Comparison of ENCODE assay signal across 8 cellular contexts in genomic region chr6:87155920-87156600, GRCh38. TPM values are rescaled to one million over a fixed set of nuclear protein-coding genes. Genes with fewer than 3 reads are reported as not detected.
DNase-seq lines count a peak whose midpoint lies in the region; ATAC-seq, FAIRE-seq and TF ChIP-seq lines count a peak whose summit lies in the region.

No MANE protein-coding gene starts in this region.

- DNase-seq in EH (ENCODE audit: low read depth) (peak; percentile 71), H54 (ENCODE audit: insufficient read length, low spot score) (peak; percentile 19), NCI-H460 (ENCODE audit: extremely low read depth, low read depth) (peak; percentile 2), epithelial cell of proximal tubule (ENCODE audit: low read depth) (no peak), D721Med (ENCODE audit: insufficient read length, low spot score) (no peak)
- DNase-seq in activated CD8-positive, alpha-beta memory T cell treated with anti-CD3 and anti-CD28 coated beads, Interleukin-2, amount 10 ng/mL, durations not matched to agents 7 days and 5 days, result peak; percentile 70
- DNase-seq in stimulated activated effector memory CD8-positive, alpha-beta T cell treated with anti-CD3 and anti-CD28 coated beads, Interleukin-12 subunit alpha, Interleukin-12 subunit beta, amount 100 ng/mL, for 72 hours (ENCODE audit: low spot score in 2 of 2), result peak; percentile 38 to 82

- H3K27me3 ChIP-seq in mucosa of rectum (ENCODE audit: control insufficient read depth in 2 of 2, insufficient read depth in 2 of 2, low read length in 2 of 2), result no peaks in the 10 kb centered on the region

- no peaks in the 10 kb centered on the region for H3K9me3 Mint-ChIP-seq in activated CD8-positive, alpha-beta memory T cell treated with anti-CD3 and anti-CD28 coated beads, Interleukin-2, amount 10 ng/mL, durations not matched to agents 7 days and 5 days (ENCODE audit: low read depth)
- no peaks in the 10 kb centered on the region for H3K9me3 Mint-ChIP-seq in stimulated activated effector memory CD8-positive, alpha-beta T cell treated with anti-CD3 and anti-CD28 coated beads, Interleukin-12 subunit alpha, Interleukin-12 subunit beta, amount 100 ng/mL, for 72 hours

- H3K4me3 Mint-ChIP-seq in activated CD8-positive, alpha-beta memory T cell treated with anti-CD3 and anti-CD28 coated beads, Interleukin-2, amount 10 ng/mL, durations not matched to agents 7 days and 5 days, result peak overlapping the region; percentile 78
- H3K4me3 Mint-ChIP-seq in stimulated activated effector memory CD8-positive, alpha-beta T cell treated with anti-CD3 and anti-CD28 coated beads, Interleukin-12 subunit alpha, Interleukin-12 subunit beta, amount 100 ng/mL, for 72 hours, result peak overlapping the region; percentile 97

- no peaks in the 10 kb centered on the region for H3K9me3 ChIP-seq in mucosa of rectum (ENCODE audit: control insufficient read depth in 2 of 2, low read length in 2 of 2)

- peak overlapping the region; percentile 98 for H3K27ac Mint-ChIP-seq in activated CD8-positive, alpha-beta memory T cell treated with anti-CD3 and anti-CD28 coated beads, Interleukin-2, amount 10 ng/mL, durations not matched to agents 7 days and 5 days
- peak overlapping the region; percentile 98 for H3K27ac Mint-ChIP-seq in stimulated activated effector memory CD8-positive, alpha-beta T cell treated with anti-CD3 and anti-CD28 coated beads, Interleukin-12 subunit alpha, Interleukin-12 subunit beta, amount 100 ng/mL, for 72 hours

- FAIRE-seq in H54 (lab: Jason Lieb, UNC) (peak; percentile 15), D721Med (lab: Jason Lieb, UNC) (no peak)

- H3K36me3 ChIP-seq in mucosa of rectum (ENCODE audit: control insufficient read depth in 2 of 2, insufficient read depth in 2 of 2, low read length in 2 of 2), result no peaks in the 10 kb centered on the region

- peaks cover 17% of the 10 kb centered on the region for H3K36me3 Mint-ChIP-seq in activated CD8-positive, alpha-beta memory T cell treated with anti-CD3 and anti-CD28 coated beads, Interleukin-2, amount 10 ng/mL, durations not matched to agents 7 days and 5 days
- peaks cover 66% of the 10 kb centered on the region for H3K36me3 Mint-ChIP-seq in stimulated activated effector memory CD8-positive, alpha-beta T cell treated with anti-CD3 and anti-CD28 coated beads, Interleukin-12 subunit alpha, Interleukin-12 subunit beta, amount 100 ng/mL, for 72 hours

- H3K4me1 Mint-ChIP-seq in activated CD8-positive, alpha-beta memory T cell treated with anti-CD3 and anti-CD28 coated beads, Interleukin-2, amount 10 ng/mL, durations not matched to agents 7 days and 5 days, result peaks cover 51% of the 10 kb centered on the region
- H3K4me1 Mint-ChIP-seq in stimulated activated effector memory CD8-positive, alpha-beta T cell treated with anti-CD3 and anti-CD28 coated beads, Interleukin-12 subunit alpha, Interleukin-12 subunit beta, amount 100 ng/mL, for 72 hours, result peaks cover 39% of the 10 kb centered on the region

- H3K4me3 ChIP-seq in epithelial cell of proximal tubule (ENCODE audit: low read depth, low read length) (peak overlapping the region; percentile 85), mucosa of rectum (ENCODE audit: low read length in 2 of 2) (peak overlapping the region; percentile 85 to 95)

- no peak for TF ChIP-seq CTCF in epithelial cell of proximal tubule (conservative IDR thresholded peaks at IDR 0.05; ENCODE audit: low read depth, low read length)
- TF ChIP-seq CTCF in D721Med (IDR thresholded peaks at IDR 0.05; ENCODE audit: insufficient read depth, missing control alignments), result no peak

- CTCF ChIA-PET in activated CD8-positive, alpha-beta memory T cell treated with anti-CD3 and anti-CD28 coated beads, Interleukin-2, amount 10 ng/mL, durations not matched to agents 7 days and 5 days (lab: Charles Lee), result interaction anchor here (1.0 to 1.6 kb wide), 6 partner anchors 8 to 48 kb away, joined by 3 to 4 read pairs (median 4); no protein-coding TSS in a partner anchor

- peak overlapping the region; percentile 90 to 96 for H3K27ac ChIP-seq in mucosa of rectum (ENCODE audit: low read depth in 2 of 2, low read length in 2 of 2)

- H3K9ac ChIP-seq in mucosa of rectum (ENCODE audit: low read depth in 1 of 2, low read length in 2 of 2), result peak overlapping the region; percentile 77 to 90

- H3K4me1 ChIP-seq in mucosa of rectum (ENCODE audit: control insufficient read depth in 2 of 2, insufficient read depth in 2 of 2, low read length in 2 of 2), result peaks cover 8 to 18% of the 10 kb centered on the region in 2 donors

- TF ChIP-seq POLR2A in H54 (IDR thresholded peaks at IDR 0.05; ENCODE audit: low read depth, low read length), result no peak

- no peaks in the 10 kb centered on the region for H3K27me3 Mint-ChIP-seq in activated CD8-positive, alpha-beta memory T cell treated with anti-CD3 and anti-CD28 coated beads, Interleukin-2, amount 10 ng/mL, durations not matched to agents 7 days and 5 days

- ATAC-seq in activated CD8-positive, alpha-beta memory T cell treated with anti-CD3 and anti-CD28 coated beads, Interleukin-2, amount 10 ng/mL, durations not matched to agents 7 days and 5 days, result peak; percentile 2
- ATAC-seq in stimulated activated effector memory CD8-positive, alpha-beta T cell treated with anti-CD3 and anti-CD28 coated beads, Interleukin-12 subunit alpha, Interleukin-12 subunit beta, amount 100 ng/mL, for 72 hours, result peak; percentile 24

RNA-seq across cellular contexts. Expression of gene ZNF292, which starts 0.7 kb away (rescaled TPM):
- total RNA-seq in NCI-H460 (2014; rRNA removed; shearing (Covaris generic)), result 7.2 and 8.5 TPM in 2 replicates
- 1.5 and 6.3 TPM in 2 replicates for polyA plus RNA-seq in NCI-H460 (2014; cell fraction: nucleus; rRNA removed)
- 10 to 100 TPM; 47.9 to 58.5 TPM for total RNA-seq in activated CD8-positive, alpha-beta memory T cell treated with anti-CD3 and anti-CD28 coated beads, Interleukin-2, amount 10 ng/mL, durations not matched to agents 7 days and 5 days
- total RNA-seq in epithelial cell of proximal tubule, result 6.4 and 12.5 TPM in 2 replicates

Comparison
In these comparisons a context has a peak if more than half of its experiments do, and no peak if none do; other contexts are left out.
1. DNase-seq: peak in EH (single experiment), H54 (single experiment), NCI-H460 (single experiment), activated CD8-positive, alpha-beta memory T cell treated with anti-CD3 and anti-CD28 coated beads, Interleukin-2, amount 10 ng/mL, durations not matched to agents 7 days and 5 days (single experiment) and stimulated activated effector memory CD8-positive, alpha-beta T cell treated with anti-CD3 and anti-CD28 coated beads, Interleukin-12 subunit alpha, Interleukin-12 subunit beta, amount 100 ng/mL, for 72 hours (2 of 2); none in epithelial cell of proximal tubule (single experiment) and D721Med (single experiment).